Comparison of ENCODE assay signal across 27 cellular contexts in the genomic region with DNA sequence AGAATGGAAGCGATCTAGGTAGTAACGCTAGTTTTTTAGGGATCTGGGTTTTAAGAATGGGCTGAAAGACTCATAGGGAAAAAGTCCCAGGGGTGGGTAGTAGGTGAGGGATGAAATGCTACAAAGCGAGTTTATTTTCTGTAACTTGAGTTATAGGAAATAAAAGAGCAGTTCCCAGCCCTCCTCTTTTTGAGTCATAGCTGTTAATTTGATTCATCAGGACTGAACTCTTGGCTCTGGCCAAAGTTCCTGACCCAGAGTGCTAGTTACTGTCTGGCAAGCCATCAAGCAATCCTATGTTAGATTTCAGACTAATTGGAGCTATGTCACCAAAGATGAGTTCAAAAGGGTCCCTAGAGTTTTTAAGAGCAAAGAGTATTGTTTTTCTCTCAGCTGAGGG. TPM values are rescaled to one million over a fixed set of nuclear protein-coding genes. Genes with fewer than 3 reads are reported as not detected.
"Had no signal": no experiment of that assay in that cellular context is flagged by ENCODE, and none has a peak within 500 bp of the region (broad histone marks: within the 10 kb centered on the region; RNA-seq: fewer than 3 reads in every experiment).

No MANE protein-coding gene starts in this region.

- H3K27me3 ChIP-seq: body of pancreas, esophagus muscularis mucosa, gastrocnemius medialis had no signal

- H3K27me3 Mint-ChIP-seq: activated CD4-positive, alpha-beta T cell treated with anti-CD3 and anti-CD28 coated beads for 36 hours; activated naive CD8-positive, alpha-beta T cell; naive thymus-derived CD8-positive, alpha-beta T cell had no signal

- H3K9me3 Mint-ChIP-seq: mesothelial cell of epicardium had no signal

- DNase-seq: activated CD4-positive, alpha-beta T cell treated with anti-CD3 and anti-CD28 coated beads for 36 hours; activated CD4-positive, CD25-positive, alpha-beta regulatory T cell; activated CD8-positive, alpha-beta memory T cell treated with anti-CD3 and anti-CD28 coated beads, Interleukin-2, amount 10 ng/mL, durations not matched to agents 7 days and 5 days; activated CD8-positive, alpha-beta T cell treated with anti-CD3 and anti-CD28 coated beads, Interleukin-2, amount 10 ng/mL, durations not matched to agents 7 days and 5 days; activated naive CD4-positive, alpha-beta T cell; activated T-cell treated with anti-CD3 and anti-CD28 coated beads, Interleukin-2, amount 50 U/mL, for 48 hours; anterior cingulate cortex; body of pancreas; dermis blood vessel endothelial cell; effector CD4-positive, alpha-beta T cell; gastrocnemius medialis; glutamatergic neuron; naive thymus-derived CD8-positive, alpha-beta T cell; nucleus accumbens; right cardiac atrium; stimulated activated CD4-positive, alpha-beta T cell treated with anti-CD3 and anti-CD28 coated beads, Interleukin-4, amount 100 ng/mL, for 1 hour; stimulated activated naive CD8-positive, alpha-beta T cell treated with anti-CD3 and anti-CD28 coated beads, Interleukin-15, Interleukin-2, amounts not matched to agents 100 U/mL and 50 U/mL, for 24 hours; T-helper 2 cell; trophoblast cell had no signal

- H3K4me3 ChIP-seq: body of pancreas, esophagus muscularis mucosa, gastrocnemius medialis, thoracic aorta had no signal

- H3K4me3 Mint-ChIP-seq: activated CD4-positive, alpha-beta T cell treated with anti-CD3 and anti-CD28 coated beads for 36 hours; activated CD8-positive, alpha-beta memory T cell treated with anti-CD3 and anti-CD28 coated beads, Interleukin-2, amount 10 ng/mL, durations not matched to agents 7 days and 5 days; activated CD8-positive, alpha-beta T cell treated with anti-CD3 and anti-CD28 coated beads, Interleukin-2, amount 10 ng/mL, durations not matched to agents 7 days and 5 days; activated naive CD8-positive, alpha-beta T cell; mesothelial cell of epicardium; naive thymus-derived CD8-positive, alpha-beta T cell; neural crest cell had no signal

- H3K4me1 ChIP-seq: gastrocnemius medialis had no signal

- H3K36me3 ChIP-seq: esophagus muscularis mucosa, gastrocnemius medialis, thoracic aorta had no signal

- FAIRE-seq: colon, islet of Langerhans, urothelium cell line had no signal

- H3K9me3 ChIP-seq: body of pancreas, esophagus muscularis mucosa, gastrocnemius medialis, thoracic aorta had no signal

- H3K27ac Mint-ChIP-seq: activated CD4-positive, alpha-beta T cell treated with anti-CD3 and anti-CD28 coated beads for 36 hours; activated CD8-positive, alpha-beta memory T cell treated with anti-CD3 and anti-CD28 coated beads, Interleukin-2, amount 10 ng/mL, durations not matched to agents 7 days and 5 days; activated CD8-positive, alpha-beta T cell treated with anti-CD3 and anti-CD28 coated beads, Interleukin-2, amount 10 ng/mL, durations not matched to agents 7 days and 5 days; activated naive CD8-positive, alpha-beta T cell; mesothelial cell of epicardium; naive thymus-derived CD8-positive, alpha-beta T cell had no signal

- ATAC-seq: activated CD4-positive, alpha-beta T cell treated with anti-CD3 and anti-CD28 coated beads for 36 hours; activated CD8-positive, alpha-beta memory T cell treated with anti-CD3 and anti-CD28 coated beads, Interleukin-2, amount 10 ng/mL, durations not matched to agents 7 days and 5 days; activated CD8-positive, alpha-beta T cell treated with anti-CD3 and anti-CD28 coated beads, Interleukin-2, amount 10 ng/mL, durations not matched to agents 7 days and 5 days; body of pancreas; gastrocnemius medialis; naive thymus-derived CD8-positive, alpha-beta T cell; stimulated activated naive CD8-positive, alpha-beta T cell treated with anti-CD3 and anti-CD28 coated beads, Interleukin-15, Interleukin-2, amounts not matched to agents 100 U/mL and 50 U/mL, for 24 hours had no signal

- H3K27ac ChIP-seq: body of pancreas, esophagus muscularis mucosa, gastrocnemius medialis, thoracic aorta had no signal

- H3K4me1 Mint-ChIP-seq: activated CD4-positive, alpha-beta T cell treated with anti-CD3 and anti-CD28 coated beads for 36 hours; activated CD8-positive, alpha-beta memory T cell treated with anti-CD3 and anti-CD28 coated beads, Interleukin-2, amount 10 ng/mL, durations not matched to agents 7 days and 5 days had no signal

RNA-seq across cellular contexts. Expression of a gene that starts 17.4 kb away (rescaled TPM):
- total RNA-seq: activated CD4-positive, alpha-beta T cell treated with anti-CD3 and anti-CD28 coated beads for 36 hours; activated CD8-positive, alpha-beta memory T cell treated with anti-CD3 and anti-CD28 coated beads, Interleukin-2, amount 10 ng/mL, durations not matched to agents 7 days and 5 days; activated CD8-positive, alpha-beta T cell treated with anti-CD3 and anti-CD28 coated beads, Interleukin-2, amount 10 ng/mL, durations not matched to agents 7 days and 5 days; neural crest cell had no signal
- polyA plus RNA-seq: naive thymus-derived CD8-positive, alpha-beta T cell had no signal
